Comparison of ENCODE assay signal across 14 cellular contexts in genomic region chr13:114058051-114058867, GRCh38.
DNase-seq lines count a peak whose midpoint lies in the region; ATAC-seq and TF ChIP-seq lines count a peak whose summit lies in the region.
"Had no signal": no experiment of that assay in that cellular context is flagged by ENCODE, and none has a peak within 500 bp of the region (broad histone marks: within the 10 kb centered on the region; RNA-seq: fewer than 3 reads in every experiment).

No MANE protein-coding gene starts in this region.

- no peaks in the 10 kb centered on the region for H3K27me3 Mint-ChIP-seq in activated naive CD4-positive, alpha-beta T cell treated with anti-CD3 and anti-CD28 coated beads, Interleukin-2, amount 50 U/mL, for 24 hours
- H3K27me3 Mint-ChIP-seq: stimulated activated naive CD8-positive, alpha-beta T cell treated with anti-CD3 and anti-CD28 coated beads, Interleukin-15, amount 100 ng/mL, for 72 hours had no signal

- no peaks in the 10 kb centered on the region for H3K36me3 ChIP-seq in thyroid gland
- H3K36me3 ChIP-seq: colonic mucosa had no signal

- H3K4me3 Mint-ChIP-seq in activated naive CD4-positive, alpha-beta T cell treated with anti-CD3 and anti-CD28 coated beads, Interleukin-2, amount 50 U/mL, for 24 hours: no peak overlapping the region

- intact Hi-C loops in thyroid gland (cut with DNase I): no loop called here

- H3K27ac Mint-ChIP-seq in activated naive CD4-positive, alpha-beta T cell treated with anti-CD3 and anti-CD28 coated beads, Interleukin-2, amount 50 U/mL, for 24 hours: peak overlapping the region; percentile 70
- peak overlapping the region; percentile 44 to 57 for H3K27ac Mint-ChIP-seq in activated naive CD4-positive, alpha-beta T cell treated with anti-CD3 and anti-CD28 coated beads, Interleukin-2, amount 50 U/mL, for 72 hours

- no peaks in the 10 kb centered on the region for H3K9me3 ChIP-seq in thyroid gland
- H3K9me3 ChIP-seq: colonic mucosa had no signal

- peaks cover 50% of the 10 kb centered on the region for H3K4me1 Mint-ChIP-seq in activated naive CD4-positive, alpha-beta T cell treated with anti-CD3 and anti-CD28 coated beads, Interleukin-2, amount 50 U/mL, for 24 hours

- H3K36me3 Mint-ChIP-seq in activated naive CD4-positive, alpha-beta T cell treated with anti-CD3 and anti-CD28 coated beads, Interleukin-2, amount 50 U/mL, for 24 hours: peaks cover 5% of the 10 kb centered on the region
- peaks cover 6% of the 10 kb centered on the region in 2 donors for H3K36me3 Mint-ChIP-seq in activated naive CD4-positive, alpha-beta T cell treated with anti-CD3 and anti-CD28 coated beads, Interleukin-2, amount 50 U/mL, for 72 hours

- no peaks in the 10 kb centered on the region for H3K27me3 ChIP-seq in thyroid gland
- H3K27me3 ChIP-seq: colonic mucosa had no signal

- DNase-seq in activated naive CD4-positive, alpha-beta T cell (lab: John Stamatoyannopoulos, UW): no peak
- no peak for DNase-seq in activated naive CD4-positive, alpha-beta T cell treated with anti-CD3 and anti-CD28 coated beads, Interleukin-2, amount 50 U/mL, for 72 hours (ENCODE audit: low spot score in 2 of 2)
- DNase-seq in left lobe of liver (ENCODE audit: low spot score) (no peak), thyroid gland (peak; percentile 49 to 52), NCI-H345 (lab: John Stamatoyannopoulos, UW) (no peak), NCI-H82 treated with DMSO at 0.1 percent for 48 hours (lab: John Stamatoyannopoulos, UW; ENCODE audit: unreplicated experiment) (no peak), NCI-H526 (lab: John Stamatoyannopoulos, UW) (no peak)
- DNase-seq: colonic mucosa; DMS 273 treated with DMSO at 0.1 percent for 48 hours; stimulated activated naive CD8-positive, alpha-beta T cell treated with anti-CD3 and anti-CD28 coated beads, Interleukin-15, amount 100 ng/mL, for 72 hours had no signal

- 62 to 65% methylated on average over 16 to 27 of the region's 30 CpGs for WGBS in thyroid gland, 2 donors

- H3K9me3 Mint-ChIP-seq in activated naive CD4-positive, alpha-beta T cell treated with anti-CD3 and anti-CD28 coated beads, Interleukin-2, amount 50 U/mL, for 24 hours: no peaks in the 10 kb centered on the region
- no peaks in the 10 kb centered on the region for H3K9me3 Mint-ChIP-seq in activated naive CD4-positive, alpha-beta T cell treated with anti-CD3 and anti-CD28 coated beads, Interleukin-2, amount 50 U/mL, for 72 hours
- H3K9me3 Mint-ChIP-seq: stimulated activated naive CD8-positive, alpha-beta T cell treated with anti-CD3 and anti-CD28 coated beads, Interleukin-15, amount 100 ng/mL, for 72 hours had no signal

- TF ChIP-seq CTCF in thyroid gland (IDR thresholded peaks at IDR 0.05): no peak

- H3K4me3 ChIP-seq in thyroid gland (replicated peaks in 1 of 3): no peak overlapping the region
- H3K4me3 ChIP-seq: colonic mucosa, K562, SK-N-MC had no signal

- no peak for ATAC-seq in activated naive CD4-positive, alpha-beta T cell treated with anti-CD3 and anti-CD28 coated beads, Interleukin-2, amount 50 U/mL, for 72 hours
- peak; percentile 12 for ATAC-seq in left lobe of liver
- ATAC-seq: stimulated activated naive CD8-positive, alpha-beta T cell treated with anti-CD3 and anti-CD28 coated beads, Interleukin-15, amount 100 ng/mL, for 72 hours had no signal

- TF ChIP-seq POLR2A in thyroid gland (IDR thresholded peaks at IDR 0.05): no peak

- H3K4me1 ChIP-seq in thyroid gland: peaks cover 19 to 24% of the 10 kb centered on the region in 2 donors

- no peak overlapping the region for H3K27ac ChIP-seq in thyroid gland
- H3K27ac ChIP-seq: colonic mucosa, SK-N-MC, VCaP had no signal

Comparison
In these comparisons a context has a peak if more than half of its experiments do, and no peak if none do; other contexts are left out.
1. DNase-seq: peak in thyroid gland (2 of 2); none in activated naive CD4-positive, alpha-beta T cell (0 of 4), activated naive CD4-positive, alpha-beta T cell treated with anti-CD3 and anti-CD28 coated beads, Interleukin-2, amount 50 U/mL, for 72 hours (0 of 2), left lobe of liver (single experiment), NCI-H345 (single experiment), NCI-H82 treated with DMSO at 0.1 percent for 48 hours (single experiment) and NCI-H526 (0 of 2).